ENCODE assay signal across 24 cellular contexts in genomic region chr2:39755466-39755865, GRCh38. TPM values are rescaled to one million over a fixed set of nuclear protein-coding genes. Genes with fewer than 3 reads are reported as not detected.
DNase-seq lines count a peak whose midpoint lies in the region; ATAC-seq, FAIRE-seq and TF ChIP-seq lines count a peak whose summit lies in the region.
"Had no signal": no experiment of that assay in that cellular context is flagged by ENCODE, and none has a peak within 500 bp of the region (broad histone marks: within the 10 kb centered on the region; RNA-seq: fewer than 3 reads in every experiment).

No MANE protein-coding gene starts in this region.

- peak; percentile 15 for FAIRE-seq in endothelial cell of umbilical vein (lab: Jason Lieb, UNC)
- FAIRE-seq in small intestine (lab: Jason Lieb, UNC) = peak; percentile 59
- FAIRE-seq: A204.1, GM12892, GM18507 had no signal

- no peak overlapping the region for H3K4me2 ChIP-seq in endothelial cell of umbilical vein (ENCODE audit: insufficient read depth, low read length)

- CTCF ChIA-PET in endothelial cell of umbilical vein (lab: Charles Lee) = no interaction called here
- CTCF ChIA-PET in RWPE1 (lab: Yijun Ruan, JAX) = no interaction called here

- ATAC-seq in Right ventricle myocardium superior (ENCODE audit: poor library complexity) = no peak

- H3K4me3 ChIP-seq in endothelial cell of umbilical vein (replicated peaks in 1 of 3; ENCODE audit: insufficient read depth in 1 of 3, low read depth in 1 of 3, low read length in 3 of 3) (no peak overlapping the region), small intestine (ENCODE audit: low read depth in 1 of 2, low read length in 2 of 2) (no peak overlapping the region)

- H3K4me1 ChIP-seq in endothelial cell of umbilical vein (ENCODE audit: control insufficient read depth, extremely low read depth, insufficient read depth, low read length) (no peaks in the 10 kb centered on the region), small intestine (ENCODE audit: control insufficient read depth in 2 of 2, insufficient read depth in 1 of 2, low read depth in 1 of 2, low read length in 1 of 2) (no peaks in the 10 kb centered on the region)
- H3K4me1 ChIP-seq: BE2C had no signal

- H4K20me1 ChIP-seq in endothelial cell of umbilical vein (replicated peaks; ENCODE audit: control insufficient read depth, extremely low read depth, insufficient read depth, low read length) = no peaks in the 10 kb centered on the region

- no peaks in the 10 kb centered on the region for H3K27me3 ChIP-seq in endothelial cell of umbilical vein (ENCODE audit: control insufficient read depth in 2 of 2, insufficient read depth in 2 of 2, low read length in 2 of 2)
- H3K27me3 ChIP-seq in small intestine (ENCODE audit: control insufficient read depth in 2 of 2, insufficient read depth in 2 of 2, low read length in 2 of 2) = no peaks in the 10 kb centered on the region
- H3K27me3 ChIP-seq: BE2C had no signal

- intact Hi-C loops in endothelial cell of umbilical vein (cut with micrococcal nuclease) (no loop called here), Right ventricle myocardium superior (cut with DNase I) (no loop called here)

- BruUV-seq in endothelial cell of umbilical vein (replicated peaks; lab: Mats Ljungman, UMichigan) = no TSS peak

- TF ChIP-seq CTCF in endothelial cell of umbilical vein (IDR thresholded peaks at IDR 0.05; ENCODE audit: extremely low read depth in 1 of 2, insufficient read depth in 1 of 2, low read depth in 1 of 2, low read length in 2 of 2) = no peak
- TF ChIP-seq CTCF in RWPE1 (conservative IDR thresholded peaks at IDR 0.05; ENCODE audit: low read depth) = no peak

- H3K36me3 ChIP-seq in endothelial cell of umbilical vein (ENCODE audit: control insufficient read depth in 2 of 2, extremely low read depth in 1 of 2, insufficient read depth in 2 of 2, low read length in 2 of 2) (peaks cover 6 to 25% of the 10 kb centered on the region in 2 experiments), small intestine (ENCODE audit: control insufficient read depth in 2 of 2, insufficient read depth in 2 of 2, low read length in 2 of 2) (peaks cover 13 to 17% of the 10 kb centered on the region in 2 donors)

- no peaks in the 10 kb centered on the region for H3K79me2 ChIP-seq in endothelial cell of umbilical vein (ENCODE audit: control insufficient read depth, insufficient read depth, low read length)

- no peak overlapping the region for H3K9ac ChIP-seq in endothelial cell of umbilical vein (replicated peaks; ENCODE audit: extremely low read depth, insufficient read depth, low read length)

- POLR2A ChIA-PET in endothelial cell of umbilical vein (lab: Charles Lee) = no interaction called here
- POLR2A ChIA-PET in RWPE1 (lab: Yijun Ruan, JAX; ENCODE audit: low non-redundant PET) = no interaction called here

- TF ChIP-seq POLR2A in endothelial cell of umbilical vein (IDR thresholded peaks at IDR 0.05; ENCODE audit: low read depth, low read length) = no peak

- dilution Hi-C loops in endothelial cell of umbilical vein (cut with MboI; ENCODE audit: extremely low pct_ligation_motif_present, low sequenced_read_pairs) = no loop called here

- no peaks in the 10 kb centered on the region for H3K9me3 ChIP-seq in endothelial cell of umbilical vein (replicated peaks; ENCODE audit: control insufficient read depth, insufficient read depth, low read length)
- no peaks in the 10 kb centered on the region for H3K9me3 ChIP-seq in small intestine (ENCODE audit: control insufficient read depth, low read depth)
- H3K9me3 ChIP-seq: BE2C had no signal

- H3K27ac ChIP-seq in endothelial cell of umbilical vein (ENCODE audit: insufficient read depth, low read depth, low read length) (no peak overlapping the region), small intestine (ENCODE audit: low read depth in 1 of 2, low read length in 1 of 2) (no peak overlapping the region), RWPE1 (no peak overlapping the region)
- H3K27ac ChIP-seq: HL-60 had no signal

- H3K9me1 ChIP-seq in endothelial cell of umbilical vein (replicated peaks; ENCODE audit: control insufficient read depth, extremely low read depth, insufficient read depth, low read length) = no peaks in the 10 kb centered on the region

- H2AFZ ChIP-seq in endothelial cell of umbilical vein (ENCODE audit: low read depth, low read length) = no peak overlapping the region

- DNase-seq in HCEC 1CT (peak; percentile 63), endothelial cell of umbilical vein (ENCODE audit: low read depth, low spot score) (no peak), small intestine (no peak), RWPE1 (ENCODE audit: low spot score) (no peak), Right ventricle myocardium superior (no peak), HK-2 (ENCODE audit: unreplicated experiment) (no peak)
- DNase-seq: ACHN; BE2C; C1 segment of cervical spinal cord; CD4-positive, CD25-positive, alpha-beta regulatory T cell; CD8-positive, alpha-beta memory T cell; COR-L47; DMS 273 treated with DMSO at 0.1 percent for 48 hours; DMS53; DND-41; EL; GDM1; GOT3; H7; KBM-7 had no signal

- 94 to 98% (median 95%) methylated on average over 1 of the region's 1 CpG for WGBS in small intestine, 3 donors

TF ChIP-seq in endothelial cell of umbilical vein, 7 proteins besides CTCF, POLR2A, EP300 and RAD21:
- no peak for TF ChIP-seq FOS (IDR thresholded peaks at IDR 0.05; ENCODE audit: borderline replicate concordance, insufficient read depth, low read length)
- TF ChIP-seq, protein P1, sequence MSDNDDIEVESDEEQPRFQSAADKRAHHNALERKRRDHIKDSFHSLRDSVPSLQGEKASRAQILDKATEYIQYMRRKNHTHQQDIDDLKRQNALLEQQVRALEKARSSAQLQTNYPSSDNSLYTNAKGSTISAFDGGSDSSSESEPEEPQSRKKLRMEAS (IDR thresholded peaks at IDR 0.05; ENCODE audit: insufficient read depth, insufficient read length) = no peak
- no peak for TF ChIP-seq JUN (IDR thresholded peaks at IDR 0.05; ENCODE audit: borderline replicate concordance, insufficient read depth, insufficient read length, low read depth)
- no peak for TF ChIP-seq POLR2AphosphoS5 (IDR thresholded peaks at IDR 0.05; ENCODE audit: insufficient read depth, low read depth, low read length)

RNA-seq across cellular contexts. Expression of gene THUMPD2, which starts 23.6 kb away (rescaled TPM):
- total RNA-seq in endothelial cell of umbilical vein (8.2 and 8.9 TPM in 2 replicates), Right ventricle myocardium superior (5.7 TPM)
- polyA plus RNA-seq in endothelial cell of umbilical vein (3.5 and 4.3 TPM in 2 replicates), small intestine (10 to 100 TPM in 1 of 3 donors, 1 to 10 TPM in 2; 6.5 to 10.7 (median 8.9) TPM)
- polyA plus RNA-seq in endothelial cell of umbilical vein (2011; cell fraction: cytosol; rRNA removed) = 6.1 TPM in 2 replicates
- polyA plus RNA-seq in endothelial cell of umbilical vein (2011; cell fraction: nucleus; rRNA removed) = 22.7 and 24.2 TPM in 2 replicates
- 6.8 and 7.9 TPM in 2 replicates for polyA plus RNA-seq in endothelial cell of umbilical vein (2012)
- polyA minus RNA-seq in endothelial cell of umbilical vein = 7.6 and 8.6 TPM in 2 replicates
- polyA minus RNA-seq in endothelial cell of umbilical vein (2011; cell fraction: cytosol; rRNA and poly(A)+ RNA removed) = 5.1 TPM
- 17.6 and 27.2 TPM in 2 replicates for polyA minus RNA-seq in endothelial cell of umbilical vein (2011; cell fraction: nucleus; rRNA and poly(A)+ RNA removed)
